Comparison of ENCODE assay signal across 8 cellular contexts in genomic region chr4:82284475-82284857, GRCh38.
A peak's percentile ranks its signal among the peaks of the same experiment; 100 is the strongest.
DNase-seq lines count a peak whose midpoint lies in the region; ATAC-seq and TF ChIP-seq lines count a peak whose summit lies in the region.

No MANE protein-coding gene starts in this region.

- TF ChIP-seq EP300 in upper lobe of left lung (IDR thresholded peaks at IDR 0.05), result no peak

- no peaks in the 10 kb centered on the region for H3K9me3 Mint-ChIP-seq in activated naive CD4-positive, alpha-beta T cell treated with anti-CD3 and anti-CD28 coated beads, Interleukin-2, amount 50 U/mL, for 72 hours

- intact Hi-C loops in right lobe of liver (cut with DNase I), result no loop called here

- no peaks in the 10 kb centered on the region for H3K4me1 ChIP-seq in right lobe of liver
- H3K4me1 ChIP-seq in upper lobe of left lung, result peaks cover 0 to 12% (median 6%) of the 10 kb centered on the region in 4 donors

- H3K4me3 ChIP-seq in right lobe of liver (peak overlapping the region; percentile 5 to 48 (median 47)), upper lobe of left lung (peak overlapping the region in 3 of 4 donors; percentile 42 to 56 (median 48))

- no peaks in the 10 kb centered on the region for H3K36me3 Mint-ChIP-seq in activated naive CD4-positive, alpha-beta T cell treated with anti-CD3 and anti-CD28 coated beads, Interleukin-2, amount 50 U/mL, for 72 hours

- H3K36me3 ChIP-seq in right lobe of liver, result no peaks in the 10 kb centered on the region
- no peaks in the 10 kb centered on the region for H3K36me3 ChIP-seq in upper lobe of left lung

- H3K9me3 ChIP-seq in right lobe of liver, result no peaks in the 10 kb centered on the region
- H3K9me3 ChIP-seq in upper lobe of left lung, result no peaks in the 10 kb centered on the region

- no peak for TF ChIP-seq CTCF in right lobe of liver (IDR thresholded peaks at IDR 0.05)
- peak in 1 of 6 experiments; percentile 23 for TF ChIP-seq CTCF in upper lobe of left lung (IDR thresholded peaks at IDR 0.05)

- WGBS in right lobe of liver (ENCODE audit: insufficient coverage, low coverage, low lambda C conversion rate, missing lambda C conversion rate), result 3% methylated on average over 9 of the region's 9 CpGs
- WGBS in upper lobe of left lung, 2 donors, result 2 to 11% methylated on average over 9 of the region's 9 CpGs

- no peak overlapping the region for H3K27ac ChIP-seq in right lobe of liver
- H3K27ac ChIP-seq in upper lobe of left lung, result peak overlapping the region; percentile 74 to 81 (median 78)

- TF ChIP-seq POLR2A in right lobe of liver (IDR thresholded peaks at IDR 0.05) (no peak), upper lobe of left lung (IDR thresholded peaks at IDR 0.05) (no peak)

- H3K27ac Mint-ChIP-seq in activated naive CD4-positive, alpha-beta T cell treated with anti-CD3 and anti-CD28 coated beads, Interleukin-2, amount 50 U/mL, for 72 hours, result peak overlapping the region in 1 of 2 donors; percentile 57

- ATAC-seq in activated naive CD4-positive, alpha-beta T cell treated with anti-CD3 and anti-CD28 coated beads, Interleukin-2, amount 50 U/mL, for 72 hours, result no peak
- no peak for ATAC-seq in right lobe of liver
- ATAC-seq in upper lobe of left lung (ENCODE audit: low FRiP score in 2 of 2), result peak in 1 of 2 donors; percentile 1
- ATAC-seq in HG02973 (IDR thresholded peaks at IDR 0.05; ENCODE audit: unreplicated experiment), result no peak

- no peaks in the 10 kb centered on the region for H3K27me3 ChIP-seq in right lobe of liver
- H3K27me3 ChIP-seq in upper lobe of left lung, result no peaks in the 10 kb centered on the region

- DNase-seq in activated naive CD4-positive, alpha-beta T cell treated with Interleukin-2 at 50 U/mL for 16 hours, result peak; percentile 6
- DNase-seq in activated naive CD4-positive, alpha-beta T cell treated with anti-CD3 and anti-CD28 coated beads, Interleukin-2, amount 50 U/mL, for 72 hours (ENCODE audit: low spot score in 2 of 2), result no peak
- DNase-seq in amniotic epithelial cell (ENCODE audit: low read depth) (peak; percentile 29), right lobe of liver (no peak), upper lobe of left lung (peak in 1 of 2 donors; percentile 33), NAMALWA (ENCODE audit: low spot score) (no peak), NCI-H2171 treated with DMSO at 0.1 percent for 48 hours (lab: John Stamatoyannopoulos, UW) (no peak)

Comparison
In these comparisons a context has a peak if more than half of its experiments do, and no peak if none do; other contexts are left out.
1. DNase-seq: peak in activated naive CD4-positive, alpha-beta T cell treated with Interleukin-2 at 50 U/mL for 16 hours (single experiment) and amniotic epithelial cell (single experiment); none in activated naive CD4-positive, alpha-beta T cell treated with anti-CD3 and anti-CD28 coated beads, Interleukin-2, amount 50 U/mL, for 72 hours (0 of 2), right lobe of liver (0 of 3), NAMALWA (single experiment) and NCI-H2171 treated with DMSO at 0.1 percent for 48 hours (single experiment).
2. H3K27ac ChIP-seq: peak in upper lobe of left lung (4 of 4); none in right lobe of liver (0 of 3).